In the genomic region with DNA sequence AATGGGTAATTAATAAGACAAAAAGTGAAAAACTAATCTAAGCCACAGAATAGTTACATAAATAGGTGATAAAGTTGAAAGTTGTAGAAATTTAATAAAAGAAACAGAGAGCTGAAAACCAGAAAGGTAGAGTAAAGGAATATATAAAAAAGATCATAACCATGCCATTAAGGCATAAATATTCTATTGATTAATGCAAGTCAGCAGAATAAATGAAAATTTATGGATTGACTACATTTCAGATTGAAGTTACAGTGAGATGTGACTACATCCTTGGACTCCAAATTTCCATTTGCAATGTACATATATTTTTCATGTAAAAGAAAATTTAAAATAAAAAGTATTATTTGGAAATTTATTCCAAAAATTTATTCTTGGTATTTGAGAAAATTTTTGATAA, we compare ENCODE assay signal across 18 cellular contexts.
DNase-seq lines count a peak whose midpoint lies in the region; ATAC-seq, FAIRE-seq and TF ChIP-seq lines count a peak whose summit lies in the region.
"Had no signal": no experiment of that assay in that cellular context is flagged by ENCODE, and none has a peak within 500 bp of the region (broad histone marks: within the 10 kb centered on the region; RNA-seq: fewer than 3 reads in every experiment).

No MANE protein-coding gene starts in this region.

- H3K27ac Mint-ChIP-seq in endodermal cell (peak overlapping the region; percentile 85), endothelial cell (ENCODE audit: unreplicated experiment) (no peak overlapping the region)
- no peak overlapping the region for H3K27ac Mint-ChIP-seq in CD8-positive, alpha-beta memory T cell
- H3K27ac Mint-ChIP-seq: CD4-positive, CD25-positive, alpha-beta regulatory T cell had no signal

- H3K27ac ChIP-seq in HepG2 (ENCODE audit: extremely low read length, insufficient read depth, low read length): no peak overlapping the region
- H3K27ac ChIP-seq in right lobe of liver: no peak overlapping the region
- H3K27ac ChIP-seq in IMR-90 (ENCODE audit: insufficient read depth, low read length): no peak overlapping the region
- H3K27ac ChIP-seq in endodermal cell (ENCODE audit: low read depth, low read length): no peak overlapping the region
- H3K27ac ChIP-seq in CD8-positive, alpha-beta memory T cell (ENCODE audit: low read depth, low read length): no peak overlapping the region
- H3K27ac ChIP-seq: 22Rv1; BLaER1 treated with 17β-estradiol and CSF1 and Interleukin-3, amounts not matched to agents 10 nM and 100 nM; HL-60 had no signal

- FAIRE-seq in HepG2 (lab: Jason Lieb, UNC): no peak
- FAIRE-seq: GM12892 had no signal

- H4K91ac ChIP-seq in IMR-90 (ENCODE audit: insufficient read depth, low read depth, low read length): no peak overlapping the region

- no peak overlapping the region for H3K23ac ChIP-seq in IMR-90 (ENCODE audit: low read depth, low read length)

- TF ChIP-seq RAD21 in HepG2 (CRISPR knock-in tag; IDR thresholded peaks at IDR 0.05) (no peak), IMR-90 (IDR thresholded peaks at IDR 0.05; ENCODE audit: low read length) (no peak)

- no peak for TF ChIP-seq EP300 in HepG2 (IDR thresholded peaks at IDR 0.05; ENCODE audit: low read depth in 2 of 2, low read length in 2 of 2)
- no peak for TF ChIP-seq EP300 in HepG2 (CRISPR knock-in tag; IDR thresholded peaks at IDR 0.05; ENCODE audit: borderline replicate concordance)

- no peak overlapping the region for H3K9ac ChIP-seq in HepG2 (ENCODE audit: insufficient read depth, low read depth, low read length)
- no peak overlapping the region for H3K9ac ChIP-seq in IMR-90 (ENCODE audit: low read depth, low read length)
- H3K9ac ChIP-seq in endodermal cell (ENCODE audit: extremely low read depth, low read length, poor library complexity, severe bottlenecking): no peak overlapping the region
- H3K9ac ChIP-seq: BLaER1 treated with 17β-estradiol and CSF1 and Interleukin-3, amounts not matched to agents 10 nM and 100 nM had no signal

- H3K79me1 ChIP-seq in IMR-90 (ENCODE audit: low read depth in 1 of 2, low read length in 2 of 2): no peaks in the 10 kb centered on the region

- H4K8ac ChIP-seq in IMR-90 (ENCODE audit: low read depth in 2 of 2, low read length in 2 of 2): no peak overlapping the region

- H4K5ac ChIP-seq in IMR-90 (ENCODE audit: low read depth, low read length): no peak overlapping the region

- TF ChIP-seq POLR2A in HepG2 (IDR thresholded peaks at IDR 0.05; ENCODE audit: insufficient read depth in 1 of 2, low read depth in 2 of 2, low read length in 2 of 2) (no peak), right lobe of liver (IDR thresholded peaks at IDR 0.05) (no peak), IMR-90 (IDR thresholded peaks at IDR 0.05; ENCODE audit: low read depth, low read length) (no peak)

- H3K79me2 ChIP-seq in HepG2 (ENCODE audit: insufficient read depth, low read length): no peaks in the 10 kb centered on the region

- no peak for DNase-seq in HepG2 (ENCODE audit: low spot score)
- no peak for DNase-seq in right lobe of liver
- no peak for DNase-seq in IMR-90
- DNase-seq in endodermal cell: no peak
- DNase-seq in NCI-H2227 treated with DMSO at 0.1 percent for 48 hours (lab: John Stamatoyannopoulos, UW): no peak
- no peak for DNase-seq in CD8-positive, alpha-beta memory T cell
- no peak for DNase-seq in endothelial cell (ENCODE audit: low spot score)
- DNase-seq: AML-193; CD4-positive, CD25-positive, alpha-beta regulatory T cell; DMS79; EL; GDM1; Karpas-422 had no signal

- POLR2A ChIA-PET in HepG2 (lab: Yijun Ruan, JAX): no interaction called here
- POLR2A ChIA-PET in IMR-90 (lab: Charles Lee; ENCODE audit: unreplicated experiment): no interaction called here
- POLR2A ChIA-PET in CD8-positive, alpha-beta memory T cell (lab: Charles Lee): no interaction called here

- H3K56ac ChIP-seq in IMR-90 (ENCODE audit: extremely low read depth, insufficient read depth, low read length): no peak overlapping the region

- H3K9me3 ChIP-seq in HepG2 (ENCODE audit: low read length) (no peaks in the 10 kb centered on the region), right lobe of liver (no peaks in the 10 kb centered on the region), IMR-90 (ENCODE audit: control insufficient read depth, insufficient read depth, low read length) (no peaks in the 10 kb centered on the region), endodermal cell (ENCODE audit: control insufficient read depth, low read length) (no peaks in the 10 kb centered on the region)
- no peaks in the 10 kb centered on the region for H3K9me3 ChIP-seq in CD8-positive, alpha-beta memory T cell (ENCODE audit: low read length)
- H3K9me3 ChIP-seq: BLaER1 treated with 17β-estradiol and CSF1 and Interleukin-3, amounts not matched to agents 10 nM and 100 nM had no signal

- TF ChIP-seq CTCF in HepG2 (CRISPR knock-in tag; IDR thresholded peaks at IDR 0.05): no peak
- TF ChIP-seq CTCF in right lobe of liver (IDR thresholded peaks at IDR 0.05): no peak
- TF ChIP-seq CTCF in IMR-90 (conservative IDR thresholded peaks at IDR 0.05; ENCODE audit: low read depth, low read length): no peak
- TF ChIP-seq CTCF in endodermal cell (conservative IDR thresholded peaks at IDR 0.05): no peak
- no peak for TF ChIP-seq CTCF in endothelial cell (IDR thresholded peaks at IDR 0.05; ENCODE audit: unreplicated experiment)

- no peaks in the 10 kb centered on the region; the same call in 1 of the 2 replicates for H3K9me1 ChIP-seq in IMR-90 (ENCODE audit: insufficient read depth, low read length)

- H3K27me3 Mint-ChIP-seq in endodermal cell (ENCODE audit: insufficient read depth): no peaks in the 10 kb centered on the region
- H3K27me3 Mint-ChIP-seq in CD8-positive, alpha-beta memory T cell: no peaks in the 10 kb centered on the region
- peaks cover 1% of the 10 kb centered on the region for H3K27me3 Mint-ChIP-seq in endothelial cell (ENCODE audit: unreplicated experiment)
- H3K27me3 Mint-ChIP-seq: CD4-positive, CD25-positive, alpha-beta regulatory T cell had no signal

- no peaks in the 10 kb centered on the region for H3K36me3 ChIP-seq in HepG2 (replicated peaks in 1 of 2; ENCODE audit: control insufficient read depth in 1 of 2, insufficient read depth in 2 of 2, low read length in 2 of 2)
- H3K36me3 ChIP-seq in right lobe of liver: no peaks in the 10 kb centered on the region
- H3K36me3 ChIP-seq in IMR-90 (ENCODE audit: control insufficient read depth, insufficient read depth, low read length): no peaks in the 10 kb centered on the region
- H3K36me3 ChIP-seq in endodermal cell (ENCODE audit: control insufficient read depth, insufficient read depth, low read length): no peaks in the 10 kb centered on the region
- H3K36me3 ChIP-seq in CD8-positive, alpha-beta memory T cell (ENCODE audit: insufficient read depth, low read length): no peaks in the 10 kb centered on the region
- H3K36me3 ChIP-seq: BLaER1 treated with 17β-estradiol and CSF1 and Interleukin-3, amounts not matched to agents 10 nM and 100 nM had no signal

- no peaks in the 10 kb centered on the region for H3K4me1 ChIP-seq in HepG2 (ENCODE audit: insufficient read depth, low read length)
- H3K4me1 ChIP-seq in right lobe of liver: no peaks in the 10 kb centered on the region
- peaks cover 2% of the 10 kb centered on the region; the same call in 1 of the 2 replicates for H3K4me1 ChIP-seq in IMR-90 (ENCODE audit: control insufficient read depth, insufficient read depth, low read length)
- H3K4me1 ChIP-seq in endodermal cell (ENCODE audit: control insufficient read depth, insufficient read depth, low read length): peaks cover 6% of the 10 kb centered on the region
- H3K4me1 ChIP-seq in CD8-positive, alpha-beta memory T cell (ENCODE audit: insufficient read depth, low read length): no peaks in the 10 kb centered on the region
- H3K4me1 ChIP-seq: BLaER1 treated with 17β-estradiol and CSF1 and Interleukin-3, amounts not matched to agents 10 nM and 100 nM had no signal

- no peak overlapping the region for H2BK120ac ChIP-seq in IMR-90 (ENCODE audit: low read depth, low read length)

- no peak overlapping the region for H2BK5ac ChIP-seq in IMR-90 (ENCODE audit: low read depth, low read length, poor library complexity, severe bottlenecking)

- no peak for ATAC-seq in HepG2
- ATAC-seq in right lobe of liver: no peak
- ATAC-seq in IMR-90 (ENCODE audit: low read depth): no peak
- ATAC-seq: HCT116 had no signal

- H3K36me3 Mint-ChIP-seq in endodermal cell (ENCODE audit: low read depth): no peaks in the 10 kb centered on the region
- no peaks in the 10 kb centered on the region for H3K36me3 Mint-ChIP-seq in CD8-positive, alpha-beta memory T cell
- H3K36me3 Mint-ChIP-seq in endothelial cell (ENCODE audit: low read depth, unreplicated experiment): no peaks in the 10 kb centered on the region
- H3K36me3 Mint-ChIP-seq: CD4-positive, CD25-positive, alpha-beta regulatory T cell had no signal

- H3K18ac ChIP-seq in IMR-90 (ENCODE audit: low read depth, low read length): no peak overlapping the region

- H3K27me3 ChIP-seq in HepG2 (ENCODE audit: control insufficient read depth in 1 of 2, insufficient read depth in 2 of 2, low read length in 2 of 2) (no peaks in the 10 kb centered on the region), right lobe of liver (no peaks in the 10 kb centered on the region), IMR-90 (ENCODE audit: control insufficient read depth, insufficient read depth, low read length) (no peaks in the 10 kb centered on the region), endodermal cell (ENCODE audit: control insufficient read depth, insufficient read depth, low read length, poor library complexity, severe bottlenecking) (no peaks in the 10 kb centered on the region)
- no peaks in the 10 kb centered on the region for H3K27me3 ChIP-seq in CD8-positive, alpha-beta memory T cell (ENCODE audit: insufficient read depth, low read length, poor library complexity, severe bottlenecking)
- H3K27me3 ChIP-seq: BLaER1 treated with 17β-estradiol and CSF1 and Interleukin-3, amounts not matched to agents 10 nM and 100 nM had no signal

- no peak overlapping the region for H2AK9ac ChIP-seq in IMR-90 (replicated peaks; ENCODE audit: low read depth, low read length, poor library complexity)

- intact Hi-C loops in HepG2 (cut with micrococcal nuclease; ENCODE audit: unreplicated experiment): no loop called here
- intact Hi-C loops in right lobe of liver (cut with DNase I): no loop called here
- intact Hi-C loops in IMR-90 (cut with micrococcal nuclease): no loop called here

- in situ Hi-C loops in HepG2 (cut with HindIII; ENCODE audit: extremely low pct_ligation_motif_present, low pct_unique_long_range_greater_than_20kb): no loop called here
- in situ Hi-C loops in IMR-90 (cut with MboI; ENCODE audit: low sequenced_read_pairs): no loop called here

- no peak overlapping the region for H3K4me3 Mint-ChIP-seq in endodermal cell
- no peak overlapping the region for H3K4me3 Mint-ChIP-seq in CD8-positive, alpha-beta memory T cell
- H3K4me3 Mint-ChIP-seq in endothelial cell (ENCODE audit: unreplicated experiment): no peak overlapping the region
- H3K4me3 Mint-ChIP-seq: CD4-positive, CD25-positive, alpha-beta regulatory T cell had no signal

- H3K4me3 ChIP-seq in HepG2 (replicated peaks in 1 of 3; ENCODE audit: insufficient read depth in 1 of 3, low read depth in 2 of 3, low read length in 3 of 3): no peak overlapping the region
- H3K4me3 ChIP-seq in right lobe of liver: no peak overlapping the region
- no peak overlapping the region for H3K4me3 ChIP-seq in IMR-90 (ENCODE audit: insufficient read depth, low read depth, low read length)
- no peak overlapping the region for H3K4me3 ChIP-seq in endodermal cell (ENCODE audit: low read length)
- no peak overlapping the region for H3K4me3 ChIP-seq in CD8-positive, alpha-beta memory T cell (ENCODE audit: low read length)
- H3K4me3 ChIP-seq: BLaER1 treated with 17β-estradiol and CSF1 and Interleukin-3, amounts not matched to agents 10 nM and 100 nM had no signal

- H3K4me1 Mint-ChIP-seq in endodermal cell (peaks cover 35% of the 10 kb centered on the region), endothelial cell (ENCODE audit: unreplicated experiment) (peaks cover 5% of the 10 kb centered on the region)
- H3K4me1 Mint-ChIP-seq in CD8-positive, alpha-beta memory T cell: no peaks in the 10 kb centered on the region
- H3K4me1 Mint-ChIP-seq: CD4-positive, CD25-positive, alpha-beta regulatory T cell had no signal

- no peak overlapping the region for H2BK20ac ChIP-seq in IMR-90 (ENCODE audit: low read depth, low read length)

- dilution Hi-C loops in IMR-90 (cut with HindIII; ENCODE audit: low sequenced_read_pairs, unreplicated experiment): no loop called here

- H3K9me3 Mint-ChIP-seq in endodermal cell (peaks cover 3% of the 10 kb centered on the region), endothelial cell (ENCODE audit: unreplicated experiment) (no peaks in the 10 kb centered on the region)
- H3K9me3 Mint-ChIP-seq in CD8-positive, alpha-beta memory T cell: peaks cover 0 to 4% (median 2%) of the 10 kb centered on the region in 5 donors

- H3K14ac ChIP-seq in IMR-90 (replicated peaks; ENCODE audit: low read depth, low read length): no peak overlapping the region

- H3K4me2 ChIP-seq in HepG2 (ENCODE audit: low read depth, low read length) (no peak overlapping the region), IMR-90 (ENCODE audit: low read depth, low read length) (no peak overlapping the region)
- H3K4me2 ChIP-seq: BLaER1 treated with 17β-estradiol and CSF1 and Interleukin-3, amounts not matched to agents 10 nM and 100 nM had no signal

- H2BK15ac ChIP-seq in IMR-90 (ENCODE audit: low read depth, low read length): no peak overlapping the region

- BruUV-seq in HepG2 (replicated peaks; lab: Mats Ljungman, UMichigan) (no TSS peak), IMR-90 (replicated peaks; lab: Mats Ljungman, UMichigan) (no TSS peak)

- CTCF ChIA-PET in HepG2 (lab: Yijun Ruan, JAX; ENCODE audit: low intra/inter-chr PET ratio, low total read pairs) (no interaction called here), IMR-90 (lab: Yijun Ruan, JAX) (no interaction called here)
- CTCF ChIA-PET in CD8-positive, alpha-beta memory T cell (lab: Charles Lee): no interaction called here

- H2AFZ ChIP-seq in HepG2 (ENCODE audit: low read length) (no peak overlapping the region), IMR-90 (replicated peaks; ENCODE audit: low read length, poor library complexity) (no peak overlapping the region)

- H4K20me1 ChIP-seq in HepG2 (ENCODE audit: insufficient read depth, low read length): no peaks in the 10 kb centered on the region
- H4K20me1 ChIP-seq in IMR-90 (ENCODE audit: insufficient read depth, low read length): no peaks in the 10 kb centered on the region
- H4K20me1 ChIP-seq: BLaER1 treated with 17β-estradiol and CSF1 and Interleukin-3, amounts not matched to agents 10 nM and 100 nM had no signal

- H2AK5ac ChIP-seq in IMR-90 (ENCODE audit: low read depth, low read length): no peak overlapping the region

- H3K4ac ChIP-seq in IMR-90 (ENCODE audit: low read depth, low read length): no peak overlapping the region
